ENCODE assay signal across 10 cellular contexts in the genomic region with DNA sequence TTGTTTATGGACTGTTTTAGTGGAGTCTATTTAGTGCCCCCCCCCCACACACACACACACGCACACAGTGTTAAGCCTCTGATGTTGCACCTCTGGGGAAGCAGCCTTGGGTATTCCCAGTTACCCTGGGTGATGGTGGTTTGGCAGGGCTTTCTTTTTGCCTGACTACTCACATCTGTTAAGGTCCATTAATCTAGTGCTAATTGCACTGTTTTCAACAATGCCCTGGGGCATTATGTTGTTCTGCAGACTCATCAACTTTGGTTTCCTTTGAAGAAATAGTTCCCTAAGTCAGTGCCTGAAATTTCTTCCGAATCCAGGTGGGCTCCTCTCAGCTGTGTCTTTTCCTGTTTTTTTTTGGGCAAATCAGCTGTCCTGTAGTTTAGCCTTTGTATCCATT. TPM values are rescaled to one million over a fixed set of nuclear protein-coding genes. Genes with fewer than 3 reads are reported as not detected.
DNase-seq lines count a peak whose midpoint lies in the region; ATAC-seq and TF ChIP-seq lines count a peak whose summit lies in the region.
"Had no signal": no experiment of that assay in that cellular context is flagged by ENCODE, and none has a peak within 500 bp of the region (broad histone marks: within the 10 kb centered on the region; RNA-seq: fewer than 3 reads in every experiment).

No MANE protein-coding gene starts in this region.

- H3K4me3 ChIP-seq in GM23248 (no peak overlapping the region), stomach (no peak overlapping the region)
- H3K4me3 ChIP-seq: PC-9 had no signal

- no peaks in the 10 kb centered on the region for H4K20me1 ChIP-seq in GM23248 (ENCODE audit: insufficient read depth)

- no peak for TF ChIP-seq POLR2A in stomach (IDR thresholded peaks at IDR 0.05)

- peak; percentile 13 for DNase-seq in GM23248
- DNase-seq in NCI-H1105 treated with DMSO at 0.1 percent for 48 hours (lab: John Stamatoyannopoulos, UW): peak; percentile 78
- peak; percentile 71 for DNase-seq in kidney glomerular epithelial cell (lab: John Stamatoyannopoulos, UW)
- DNase-seq in NCI-H82 (lab: John Stamatoyannopoulos, UW): no peak
- no peak for DNase-seq in stomach
- no peak for DNase-seq in nucleus accumbens (lab: John Stamatoyannopoulos, UW)
- no peak for DNase-seq in activated gamma-delta T cell treated with Interleukin-2 at 50 U/mL for 16 hours
- DNase-seq: PC-9; stimulated activated CD4-positive, alpha-beta T cell treated with anti-CD3 and anti-CD28 coated beads, Interleukin-2, amount 100 ng/mL, for 48 hours had no signal

- no peaks in the 10 kb centered on the region for H3K4me1 ChIP-seq in GM23248 (ENCODE audit: insufficient read depth)
- peaks cover 0 to 36% (median 15%) of the 10 kb centered on the region in 4 donors for H3K4me1 ChIP-seq in stomach

- H2AFZ ChIP-seq in GM23248: no peak overlapping the region
- H2AFZ ChIP-seq: PC-9 had no signal

- peak; percentile 78 for ATAC-seq in GM18499 (IDR thresholded peaks at IDR 0.05; ENCODE audit: insufficient read depth, unreplicated experiment)

- H3K9ac ChIP-seq in GM23248: no peak overlapping the region

- intact Hi-C loops in stomach (cut with DNase I; ENCODE audit: low total_unique reads): no loop called here

- H3K9me2 ChIP-seq in GM23248 (ENCODE audit: insufficient read depth): no peaks in the 10 kb centered on the region

- WGBS in GM23248 (ENCODE audit: low coverage in 1 of 2, low lambda C conversion rate in 2 of 2, missing lambda C conversion rate in 2 of 2), 2 experiments: 71 to 79% methylated on average over 2 of the region's 2 CpGs
- WGBS in stomach, 5 donors: 70 to 92% (median 85%) methylated on average over 2 of the region's 2 CpGs

- no peak overlapping the region for H3K4me2 ChIP-seq in GM23248 (ENCODE audit: unreplicated experiment)
- H3K4me2 ChIP-seq: PC-9 had no signal

- H3K27ac ChIP-seq in GM23248: no peak overlapping the region
- H3K27ac ChIP-seq in stomach: no peak overlapping the region
- H3K27ac ChIP-seq: PC-9 had no signal

- H3K9me3 ChIP-seq in GM23248 (ENCODE audit: low read depth) (no peaks in the 10 kb centered on the region), stomach (no peaks in the 10 kb centered on the region)

- TF ChIP-seq EP300 in stomach (IDR thresholded peaks at IDR 0.05): no peak

- TF ChIP-seq CTCF in stomach (IDR thresholded peaks at IDR 0.05): no peak

- H3K36me3 ChIP-seq in GM23248 (ENCODE audit: low read depth) (no peaks in the 10 kb centered on the region), stomach (peaks cover 0 to 16% (median 4%) of the 10 kb centered on the region in 4 donors)

- no peaks in the 10 kb centered on the region for H3K27me3 ChIP-seq in GM23248 (replicated peaks; ENCODE audit: insufficient read depth)
- no peaks in the 10 kb centered on the region for H3K27me3 ChIP-seq in stomach

- in situ Hi-C loops in GM23248 (cut with MboI): no loop called here

- no peaks in the 10 kb centered on the region for H3F3A ChIP-seq in GM23248 (ENCODE audit: insufficient read depth)

- H3K79me2 ChIP-seq in GM23248 (ENCODE audit: insufficient read depth): peaks cover 85% of the 10 kb centered on the region

RNA-seq across cellular contexts. Expression of a gene that starts 34.7 kb away (rescaled TPM):
- total RNA-seq in GM23248 (2014; rRNA removed; shearing (Covaris generic)): 9.5 and 12.0 TPM in 2 replicates
- polyA plus RNA-seq in GM23248 (2016; fragmentation: Nextera tagmentation; extraction: Ambion mirVana) (3.5 and 3.6 TPM in 2 replicates), stomach (10 to 100 TPM in 1 of 3 donors, 1 to 10 TPM in 2; 3.1 to 10.5 (median 7.2) TPM)
- 10 to 100 TPM in 3 of 5 donors, 1 to 10 TPM in 2; 4.1 to 60.0 (median 13.4) TPM for total RNA-seq in stomach

Comparison
In these comparisons a context has a peak if more than half of its experiments do, and no peak if none do; other contexts are left out.
1. DNase-seq: peak in GM23248 (single experiment), NCI-H1105 treated with DMSO at 0.1 percent for 48 hours (single experiment) and kidney glomerular epithelial cell (single experiment); none in NCI-H82 (single experiment), stomach (single experiment), nucleus accumbens (0 of 56) and activated gamma-delta T cell treated with Interleukin-2 at 50 U/mL for 16 hours (single experiment).